17 cellular contexts compared by ENCODE assay signal in the genomic region with DNA sequence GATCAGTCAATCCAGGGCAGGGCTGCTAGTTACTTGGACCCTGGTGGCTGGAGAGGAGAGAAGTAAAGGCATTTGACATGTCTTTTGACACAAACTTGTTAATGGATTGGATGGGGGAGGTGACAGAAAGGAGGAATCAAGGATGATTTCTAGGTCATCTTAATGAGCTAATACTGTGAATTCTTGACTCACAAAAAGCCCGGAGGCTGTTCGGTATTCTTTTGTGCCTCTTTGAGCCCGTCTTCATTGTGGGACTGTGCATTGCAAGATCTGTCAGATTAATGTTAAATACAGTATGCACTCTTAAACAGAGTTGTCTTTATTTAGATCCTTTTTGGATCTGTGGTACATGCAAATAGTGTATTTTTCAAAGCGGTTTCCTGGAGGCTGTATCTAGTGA.
"Had no signal": no experiment of that assay in that cellular context is flagged by ENCODE, and none has a peak within 500 bp of the region (broad histone marks: within the 10 kb centered on the region; RNA-seq: fewer than 3 reads in every experiment).

No MANE protein-coding gene starts in this region.

- H3K4me3 Mint-ChIP-seq: naive thymus-derived CD4-positive, alpha-beta T cell had no signal

- H3K4me1 ChIP-seq: heart left ventricle, stomach had no signal

- H3K27ac Mint-ChIP-seq: naive thymus-derived CD4-positive, alpha-beta T cell had no signal

- DNase-seq: cortex of kidney; dorsolateral prefrontal cortex; effector CD8-positive, alpha-beta T cell; heart left ventricle; hippocampal formation; left colon; left ventricle myocardium superior; naive thymus-derived CD4-positive, alpha-beta T cell; ovary; right cardiac atrium; small intestine; stimulated activated CD4-positive, alpha-beta T cell treated with anti-CD3 and anti-CD28 coated beads, Interleukin-12 subunit alpha, Interleukin-12 subunit beta, amount 100 ng/mL, for 4 hours; stimulated activated naive CD4-positive, alpha-beta T cell; stomach; trophoblast cell had no signal

- ATAC-seq: esophagus mucosa; heart left ventricle; left colon; left ventricle myocardium superior; naive thymus-derived CD4-positive, alpha-beta T cell; right cardiac atrium had no signal

- H3K27me3 ChIP-seq: heart left ventricle, ovary, stomach had no signal

- H3K27me3 Mint-ChIP-seq: naive thymus-derived CD4-positive, alpha-beta T cell had no signal

- H3K27ac ChIP-seq: heart left ventricle, ovary, stomach had no signal

- H3K4me3 ChIP-seq: dorsolateral prefrontal cortex, heart left ventricle, lung, ovary, stomach had no signal

- H3K9me3 ChIP-seq: heart left ventricle, ovary, stomach had no signal

- H3K36me3 ChIP-seq: ovary had no signal
